In the genomic region with DNA sequence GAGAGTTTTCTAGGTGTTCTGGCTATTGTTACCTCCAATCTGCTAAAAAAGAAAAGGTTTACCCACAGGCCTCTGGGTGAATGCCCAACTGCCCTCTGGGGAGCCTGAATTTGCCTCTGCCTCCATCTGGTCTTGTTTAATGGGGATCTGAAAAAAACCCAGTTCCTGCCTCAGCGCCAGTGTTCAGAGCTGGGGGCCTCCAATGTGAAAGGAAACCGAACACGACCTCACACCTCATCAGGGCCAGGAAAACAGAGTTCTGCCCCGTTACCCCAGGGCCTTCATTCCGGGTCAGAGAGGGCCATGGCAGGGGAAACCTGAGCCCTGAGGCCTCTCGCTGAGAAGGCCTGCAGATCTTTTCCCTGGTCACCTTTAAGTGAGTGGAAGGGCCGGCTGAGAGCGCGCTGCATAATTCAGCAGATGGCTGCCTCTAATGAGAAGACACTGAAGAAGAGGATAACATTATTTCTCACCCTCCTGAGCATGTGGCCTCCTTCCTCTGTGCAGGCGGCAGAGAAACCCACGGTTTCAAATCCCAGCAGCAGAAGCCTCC, we compare ENCODE assay signal across 9 cellular contexts. TPM values are rescaled to one million over a fixed set of nuclear protein-coding genes. Genes with fewer than 3 reads are reported as not detected.
DNase-seq lines count a peak whose midpoint lies in the region; ATAC-seq lines count a peak whose summit lies in the region.
"Had no signal": no experiment of that assay in that cellular context is flagged by ENCODE, and none has a peak within 500 bp of the region (broad histone marks: within the 10 kb centered on the region; RNA-seq: fewer than 3 reads in every experiment).

No MANE protein-coding gene starts in this region.

- H3K27me3 ChIP-seq in CD8-positive, alpha-beta memory T cell (ENCODE audit: insufficient read depth, low read length, poor library complexity, severe bottlenecking): no peaks in the 10 kb centered on the region

- peaks cover 81% of the 10 kb centered on the region for H3K4me1 ChIP-seq in CD8-positive, alpha-beta memory T cell (ENCODE audit: insufficient read depth, low read length)

- peak overlapping the region; percentile 86 to 99 (median 99) for H3K4me3 Mint-ChIP-seq in CD8-positive, alpha-beta memory T cell

- peaks cover 81 to 96% (median 88%) of the 10 kb centered on the region in 3 donors for H3K4me1 Mint-ChIP-seq in CD8-positive, alpha-beta memory T cell

- peak overlapping the region; percentile 84 for H3K27ac ChIP-seq in CD8-positive, alpha-beta memory T cell (ENCODE audit: low read depth, low read length)

- DNase-seq in CD8-positive, alpha-beta memory T cell: peak in 4 of 5 donors; percentile 34 to 52 (median 48)
- DNase-seq in NCI-H1694 treated with DMSO at 0.1 percent for 48 hours (lab: John Stamatoyannopoulos, UW) (peak; percentile 43), ecto neural progenitor cell (ENCODE audit: low spot score) (peak; percentile 47), skeletal muscle cell (ENCODE audit: low read depth) (peak; percentile 36), NCI-H748 treated with DMSO at 0.1 percent for 48 hours (lab: John Stamatoyannopoulos, UW) (no peak), activated gamma-delta T cell treated with Interleukin-2 at 50 U/mL for 16 hours (no peak), inferior parietal cortex (ENCODE audit: extremely low spot score) (no peak)

- no peaks in the 10 kb centered on the region for H3K36me3 ChIP-seq in CD8-positive, alpha-beta memory T cell (ENCODE audit: insufficient read depth, low read length)

- no peaks in the 10 kb centered on the region for H3K9me3 ChIP-seq in CD8-positive, alpha-beta memory T cell (ENCODE audit: low read length)

- no peaks in the 10 kb centered on the region for H3K9me3 Mint-ChIP-seq in CD8-positive, alpha-beta memory T cell

- H3K27me3 Mint-ChIP-seq in CD8-positive, alpha-beta memory T cell: peaks cover 0 to 2% of the 10 kb centered on the region in 2 donors

- POLR2A ChIA-PET in CD8-positive, alpha-beta memory T cell (lab: Charles Lee): interaction anchor here (1.2 kb wide), 1 partner anchor 83 kb away, joined by 3 read pairs; no protein-coding TSS in a partner anchor

- peak; percentile 27 for ATAC-seq in GM21381 (IDR thresholded peaks at IDR 0.05; ENCODE audit: unreplicated experiment)
- ATAC-seq: HCT116 had no signal

- H3K4me3 ChIP-seq in CD8-positive, alpha-beta memory T cell (ENCODE audit: low read length): peak overlapping the region; percentile 70
- H3K4me3 ChIP-seq in skeletal muscle cell (ENCODE audit: low read depth, low read length): no peak overlapping the region

- CTCF ChIA-PET in CD8-positive, alpha-beta memory T cell (lab: Charles Lee): no interaction called here

- peaks cover 2 to 26% (median 4%) of the 10 kb centered on the region in 3 donors for H3K36me3 Mint-ChIP-seq in CD8-positive, alpha-beta memory T cell

- H3K27ac Mint-ChIP-seq in CD8-positive, alpha-beta memory T cell: peak overlapping the region; percentile 95 to 99 (median 98)

RNA-seq across cellular contexts. Expression of gene SEPTIN6, which starts 6.8 kb away (rescaled TPM):
- 100 to 1,000 TPM; 122 to 125 TPM for total RNA-seq in CD8-positive, alpha-beta memory T cell
- 229 TPM for polyA plus RNA-seq in CD8-positive, alpha-beta memory T cell

Comparison
In these comparisons a context has a peak if more than half of its experiments do, and no peak if none do; other contexts are left out.
1. DNase-seq: peak in CD8-positive, alpha-beta memory T cell (4 of 5), NCI-H1694 treated with DMSO at 0.1 percent for 48 hours (single experiment), ecto neural progenitor cell (single experiment) and skeletal muscle cell (single experiment); none in NCI-H748 treated with DMSO at 0.1 percent for 48 hours (single experiment), activated gamma-delta T cell treated with Interleukin-2 at 50 U/mL for 16 hours (single experiment) and inferior parietal cortex (single experiment).